In genomic region chr12:22990501-22990900, GRCh38 we compare ENCODE assay signal across 31 cellular contexts.
"Had no signal": no experiment of that assay in that cellular context is flagged by ENCODE, and none has a peak within 500 bp of the region (broad histone marks: within the 10 kb centered on the region; RNA-seq: fewer than 3 reads in every experiment).

No MANE protein-coding gene starts in this region.

- FAIRE-seq: astrocyte, TTC549 had no signal

- H3K27me3 ChIP-seq: adrenal gland, body of pancreas, brain microvascular endothelial cell, breast epithelium had no signal

- H3K4me3 ChIP-seq: adrenal gland, body of pancreas, breast epithelium had no signal

- H3K9me3 ChIP-seq: adrenal gland, body of pancreas, breast epithelium had no signal

- H3K4me1 ChIP-seq: adrenal gland, body of pancreas, breast epithelium had no signal

- H3K36me3 ChIP-seq: adrenal gland, brain microvascular endothelial cell, breast epithelium had no signal

- ATAC-seq: activated CD8-positive, alpha-beta T cell treated with anti-CD3 and anti-CD28 coated beads for 36 hours; activated naive CD8-positive, alpha-beta T cell treated with anti-CD3 and anti-CD28 coated beads, Interleukin-2, amount 50 U/mL, for 24 hours; activated T-cell treated with anti-CD3 and anti-CD28 coated beads, Interleukin-2, amount 50 U/mL, for 4 hours; activated T-cell treated with anti-CD3 and anti-CD28 coated beads, Interleukin-2, amount 50 U/mL, for 72 hours; activated T-helper 17 cell treated with anti-CD3 and anti-CD28 coated beads, Interleukin-2, amount 50 U/mL, for 72 hours; body of pancreas had no signal

- DNase-seq: activated B cell treated with CpG ODN at 0.5 μM for 24 hours; activated CD4-positive, alpha-beta memory T cell treated with anti-CD3 and anti-CD28 coated beads for 36 hours; activated CD4-positive, alpha-beta T cell treated with anti-CD3 and anti-CD28 coated beads for 4 hours; activated CD4-positive, alpha-beta T cell treated with anti-CD3 and anti-CD28 coated beads, Interleukin-2, amount 10 ng/mL, durations not matched to agents 24 days and 14 days; activated CD4-positive, alpha-beta T cell treated with anti-CD3 and anti-CD28 coated beads, Interleukin-2, amount 50 U/mL, for 1 hour; activated CD4-positive, alpha-beta T cell treated with anti-CD3 and anti-CD28 coated beads, Interleukin-2, amount 50 U/mL, for 4 hours; activated CD4-positive, CD25-positive, alpha-beta regulatory T cell treated with anti-CD3 and anti-CD28 coated beads, Interleukin-2, amount 50 U/mL, for 72 hours; activated CD8-positive, alpha-beta memory T cell treated with anti-CD3 and anti-CD28 coated beads, Interleukin-2, amount 50 U/mL, for 4 hours; activated CD8-positive, alpha-beta T cell treated with anti-CD3 and anti-CD28 coated beads for 36 hours; activated gamma-delta T cell; activated naive CD4-positive, alpha-beta T cell treated with anti-CD3 and anti-CD28 coated beads, Interleukin-2, amount 10 ng/mL, durations not matched to agents 7 days and 5 days; activated naive CD4-positive, alpha-beta T cell treated with Interleukin-2 at 50 U/mL for 16 hours; activated naive CD8-positive, alpha-beta T cell treated with anti-CD3 and anti-CD28 coated beads, Interleukin-2, amount 10 ng/mL, durations not matched to agents 7 days and 5 days; activated naive CD8-positive, alpha-beta T cell treated with anti-CD3 and anti-CD28 coated beads, Interleukin-2, amount 50 U/mL, for 24 hours; activated T-cell treated with anti-CD3 and anti-CD28 coated beads for 4 hours; activated T-cell treated with anti-CD3 and anti-CD28 coated beads, Interleukin-2, amount 50 U/mL, for 1 hour; activated T-cell treated with anti-CD3 and anti-CD28 coated beads, Interleukin-2, amount 50 U/mL, for 4 hours; activated T-cell treated with anti-CD3 and anti-CD28 coated beads, Interleukin-2, amount 50 U/mL, for 72 hours; adrenal gland; amniotic stem cell; aorta; body of pancreas; brain microvascular endothelial cell; central memory CD4-positive, alpha-beta T cell; T-helper 1 cell; T-helper 2 cell; T-helper 9 cell had no signal
